8 cellular contexts compared by ENCODE assay signal in the genomic region with DNA sequence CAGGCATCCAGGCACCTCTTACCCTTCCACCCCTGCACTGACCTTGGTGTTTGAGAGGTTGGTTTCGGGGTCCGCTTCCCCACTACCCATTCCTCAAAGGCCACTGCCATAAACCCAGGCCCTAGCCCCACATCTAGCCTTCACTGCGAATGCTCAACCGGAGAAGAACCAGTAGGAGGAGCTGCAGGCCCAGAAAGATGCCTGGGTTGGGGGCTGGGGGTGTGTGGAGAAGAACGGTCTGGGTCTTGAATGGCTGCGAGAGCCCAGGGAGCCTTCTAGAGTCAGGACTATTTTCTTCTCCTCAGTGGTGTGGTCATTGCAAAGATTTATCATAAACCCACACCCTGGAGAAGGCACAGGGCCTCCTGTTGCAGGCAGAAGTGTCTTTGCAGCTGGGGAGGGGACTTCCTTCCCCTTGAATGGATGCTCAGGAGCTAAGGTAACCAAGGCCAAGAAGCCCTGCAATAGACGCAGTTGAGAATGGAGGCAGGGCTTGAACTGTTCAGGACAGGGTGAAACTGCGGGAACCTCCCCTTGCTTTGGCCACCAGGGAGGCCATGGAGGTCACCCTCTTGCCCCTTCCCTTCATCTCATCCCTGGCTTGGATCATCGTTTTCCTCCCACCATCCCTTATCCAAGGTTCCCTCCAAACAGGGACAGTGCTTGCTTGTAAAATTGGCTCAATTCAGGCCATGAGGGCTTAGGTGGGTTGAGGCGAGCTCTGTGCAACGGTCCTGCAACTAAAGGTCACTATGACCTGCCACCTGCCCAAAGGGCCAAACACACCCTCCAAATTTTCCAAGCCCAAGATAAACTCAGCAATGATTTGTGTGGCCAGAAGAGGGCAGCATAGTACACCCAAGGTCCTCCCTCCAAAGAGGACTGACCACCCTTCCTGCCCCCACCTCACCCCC. TPM values are rescaled to one million over a fixed set of nuclear protein-coding genes. Genes with fewer than 3 reads are reported as not detected.
DNase-seq lines count a peak whose midpoint lies in the region; ATAC-seq and TF ChIP-seq lines count a peak whose summit lies in the region.

No MANE protein-coding gene starts in this region.

- DNase-seq in DMS 273 (lab: John Stamatoyannopoulos, UW; ENCODE audit: unreplicated experiment) (peak; percentile 69), DMS 273 treated with DMSO at 0.1 percent for 48 hours (lab: John Stamatoyannopoulos, UW) (no peak), fibroblast of villous mesenchyme (ENCODE audit: low read depth) (peak; percentile 39), pons (ENCODE audit: low spot score) (peak; percentile 21), cortex of kidney (lab: John Stamatoyannopoulos, UW) (no peak)

- peak; percentile 58 for TF ChIP-seq CTCF in fibroblast of villous mesenchyme (IDR thresholded peaks at IDR 0.05; ENCODE audit: insufficient read depth, low read depth, low read length)

- ATAC-seq in HG02759 (IDR thresholded peaks at IDR 0.05; ENCODE audit: unreplicated experiment) (peak; percentile 43), SK-N-SH treated with all-trans-retinoic acid at 6 μM for 48 hours (peak; percentile 61), HG02642 (IDR thresholded peaks at IDR 0.05; ENCODE audit: poor library complexity, unreplicated experiment) (no peak)

- no peak overlapping the region for H3K4me3 ChIP-seq in fibroblast of villous mesenchyme (ENCODE audit: low read depth, low read length)

TF ChIP-seq in SK-N-SH treated with all-trans-retinoic acid at 6 μM for 48 hours, 23 proteins besides CTCF, POLR2A, EP300 and RAD21:
- TF ChIP-seq ZNF8 (CRISPR knock-in tag; IDR thresholded peaks at IDR 0.05) (no peak), PPARA (CRISPR knock-in tag; IDR thresholded peaks at IDR 0.05; ENCODE audit: borderline replicate concordance) (no peak), TOX (CRISPR knock-in tag; IDR thresholded peaks at IDR 0.05; ENCODE audit: borderline replicate concordance) (no peak), ZNF70 (CRISPR knock-in tag; IDR thresholded peaks at IDR 0.05) (no peak), GLIS3 (CRISPR knock-in tag; IDR thresholded peaks at IDR 0.05) (no peak), ZFP3 (CRISPR knock-in tag; IDR thresholded peaks at IDR 0.05) (no peak), RARB (CRISPR knock-in tag; IDR thresholded peaks at IDR 0.05) (no peak), SNAI2 (CRISPR knock-in tag; IDR thresholded peaks at IDR 0.05) (no peak), ARNTL (CRISPR knock-in tag; IDR thresholded peaks at IDR 0.05; ENCODE audit: borderline replicate concordance, low read depth) (no peak), ZNF565 (CRISPR knock-in tag; conservative IDR thresholded peaks at IDR 0.05; ENCODE audit: low read depth) (no peak), TCF4 (CRISPR knock-in tag; IDR thresholded peaks at IDR 0.05; ENCODE audit: borderline replicate concordance) (no peak), ESRRG (CRISPR knock-in tag; IDR thresholded peaks at IDR 0.05) (no peak)
- TF ChIP-seq, protein P1, sequence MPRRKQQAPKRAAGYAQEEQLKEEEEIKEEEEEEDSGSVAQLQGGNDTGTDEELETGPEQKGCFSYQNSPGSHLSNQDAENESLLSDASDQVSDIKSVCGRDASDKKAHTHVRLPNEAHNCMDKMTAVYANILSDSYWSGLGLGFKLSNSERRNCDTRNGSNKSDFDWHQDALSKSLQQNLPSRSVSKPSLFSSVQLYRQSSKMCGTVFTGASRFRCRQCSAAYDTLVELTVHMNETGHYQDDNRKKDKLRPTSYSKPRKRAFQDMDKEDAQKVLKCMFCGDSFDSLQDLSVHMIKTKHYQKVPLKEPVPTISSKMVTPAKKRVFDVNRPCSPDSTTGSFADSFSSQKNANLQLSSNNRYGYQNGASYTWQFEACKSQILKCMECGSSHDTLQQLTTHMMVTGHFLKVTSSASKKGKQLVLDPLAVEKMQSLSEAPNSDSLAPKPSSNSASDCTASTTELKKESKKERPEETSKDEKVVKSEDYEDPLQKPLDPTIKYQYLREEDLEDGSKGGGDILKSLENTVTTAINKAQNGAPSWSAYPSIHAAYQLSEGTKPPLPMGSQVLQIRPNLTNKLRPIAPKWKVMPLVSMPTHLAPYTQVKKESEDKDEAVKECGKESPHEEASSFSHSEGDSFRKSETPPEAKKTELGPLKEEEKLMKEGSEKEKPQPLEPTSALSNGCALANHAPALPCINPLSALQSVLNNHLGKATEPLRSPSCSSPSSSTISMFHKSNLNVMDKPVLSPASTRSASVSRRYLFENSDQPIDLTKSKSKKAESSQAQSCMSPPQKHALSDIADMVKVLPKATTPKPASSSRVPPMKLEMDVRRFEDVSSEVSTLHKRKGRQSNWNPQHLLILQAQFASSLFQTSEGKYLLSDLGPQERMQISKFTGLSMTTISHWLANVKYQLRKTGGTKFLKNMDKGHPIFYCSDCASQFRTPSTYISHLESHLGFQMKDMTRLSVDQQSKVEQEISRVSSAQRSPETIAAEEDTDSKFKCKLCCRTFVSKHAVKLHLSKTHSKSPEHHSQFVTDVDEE (CRISPR knock-in tag; IDR thresholded peaks at IDR 0.05) = no peak
- TF ChIP-seq, protein P2, sequence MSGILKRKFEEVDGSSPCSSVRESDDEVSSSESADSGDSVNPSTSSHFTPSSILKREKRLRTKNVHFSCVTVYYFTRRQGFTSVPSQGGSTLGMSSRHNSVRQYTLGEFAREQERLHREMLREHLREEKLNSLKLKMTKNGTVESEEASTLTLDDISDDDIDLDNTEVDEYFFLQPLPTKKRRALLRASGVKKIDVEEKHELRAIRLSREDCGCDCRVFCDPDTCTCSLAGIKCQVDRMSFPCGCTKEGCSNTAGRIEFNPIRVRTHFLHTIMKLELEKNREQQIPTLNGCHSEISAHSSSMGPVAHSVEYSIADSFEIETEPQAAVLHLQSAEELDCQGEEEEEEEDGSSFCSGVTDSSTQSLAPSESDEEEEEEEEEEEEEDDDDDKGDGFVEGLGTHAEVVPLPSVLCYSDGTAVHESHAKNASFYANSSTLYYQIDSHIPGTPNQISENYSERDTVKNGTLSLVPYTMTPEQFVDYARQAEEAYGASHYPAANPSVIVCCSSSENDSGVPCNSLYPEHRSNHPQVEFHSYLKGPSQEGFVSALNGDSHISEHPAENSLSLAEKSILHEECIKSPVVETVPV (CRISPR knock-in tag; IDR thresholded peaks at IDR 0.05) = no peak
- TF ChIP-seq, protein P3, sequence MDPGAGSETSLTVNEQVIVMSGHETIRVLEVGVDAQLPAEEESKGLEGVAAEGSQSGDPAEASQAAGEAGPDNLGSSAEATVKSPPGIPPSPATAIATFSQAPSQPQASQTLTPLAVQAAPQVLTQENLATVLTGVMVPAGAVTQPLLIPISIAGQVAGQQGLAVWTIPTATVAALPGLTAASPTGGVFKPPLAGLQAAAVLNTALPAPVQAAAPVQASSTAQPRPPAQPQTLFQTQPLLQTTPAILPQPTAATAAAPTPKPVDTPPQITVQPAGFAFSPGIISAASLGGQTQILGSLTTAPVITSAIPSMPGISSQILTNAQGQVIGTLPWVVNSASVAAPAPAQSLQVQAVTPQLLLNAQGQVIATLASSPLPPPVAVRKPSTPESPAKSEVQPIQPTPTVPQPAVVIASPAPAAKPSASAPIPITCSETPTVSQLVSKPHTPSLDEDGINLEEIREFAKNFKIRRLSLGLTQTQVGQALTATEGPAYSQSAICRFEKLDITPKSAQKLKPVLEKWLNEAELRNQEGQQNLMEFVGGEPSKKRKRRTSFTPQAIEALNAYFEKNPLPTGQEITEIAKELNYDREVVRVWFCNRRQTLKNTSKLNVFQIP (CRISPR knock-in tag; IDR thresholded peaks at IDR 0.05; ENCODE audit: borderline replicate concordance, low read depth) = no peak

RNA-seq across cellular contexts. Expression of a gene that starts 20.9 kb away (rescaled TPM):
- under 0.01 and 7.4 TPM in 2 replicates for total RNA-seq in fibroblast of villous mesenchyme

Comparison
In these comparisons a context has a peak if more than half of its experiments do, and no peak if none do; other contexts are left out.
1. DNase-seq: peak in DMS 273 (single experiment), fibroblast of villous mesenchyme (single experiment) and pons (single experiment); none in DMS 273 treated with DMSO at 0.1 percent for 48 hours (single experiment) and cortex of kidney (single experiment).